2 cellular contexts compared by ENCODE assay signal in the genomic region with DNA sequence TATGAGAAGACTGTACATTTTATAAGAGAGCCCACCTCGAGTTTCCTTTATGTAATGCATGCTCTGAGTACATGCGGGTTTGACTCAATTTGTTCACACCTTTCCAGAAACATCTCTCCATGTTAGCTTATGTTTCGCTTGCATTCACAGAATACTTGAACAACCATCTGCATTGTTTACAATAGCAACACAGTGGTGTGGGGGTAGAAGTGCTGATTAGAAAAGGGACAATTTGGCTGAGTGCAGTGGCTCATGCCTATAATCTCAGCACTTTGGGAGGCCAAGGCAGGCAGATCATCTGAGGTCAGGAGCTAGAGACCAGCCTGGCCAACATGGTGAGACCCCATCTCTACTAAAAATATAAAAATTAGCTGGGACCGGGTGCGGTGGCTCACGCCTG.
TF ChIP-seq lines count a peak whose summit lies in the region.

No MANE protein-coding gene starts in this region.

TF ChIP-seq in HCT116, 20 proteins besides CTCF, POLR2A, EP300 and RAD21 (continued from another document):
- TF ChIP-seq ATF3 (IDR thresholded peaks at IDR 0.05) = no peak
- no peak for TF ChIP-seq ZNF274 (IDR thresholded peaks at IDR 0.05; ENCODE audit: low read depth, low read length)
- no peak for TF ChIP-seq EZH2phosphoT487 (IDR thresholded peaks at IDR 0.05; ENCODE audit: borderline replicate concordance)
- no peak for TF ChIP-seq ELF1 (IDR thresholded peaks at IDR 0.05; ENCODE audit: borderline replicate concordance, low read depth)
- TF ChIP-seq, protein P1, sequence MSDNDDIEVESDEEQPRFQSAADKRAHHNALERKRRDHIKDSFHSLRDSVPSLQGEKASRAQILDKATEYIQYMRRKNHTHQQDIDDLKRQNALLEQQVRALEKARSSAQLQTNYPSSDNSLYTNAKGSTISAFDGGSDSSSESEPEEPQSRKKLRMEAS (IDR thresholded peaks at IDR 0.05) = no peak
TF ChIP-seq in HCT116: peak in this region for 0.

TF ChIP-seq in K562, 482 proteins besides CTCF, POLR2A, EP300 and RAD21 (continued from another document):
- no peak for TF ChIP-seq YY1 (IDR thresholded peaks at IDR 0.05; ENCODE audit: borderline replicate concordance in 1 of 3, control insufficient read depth in 1 of 3, extremely low read depth in 1 of 3, insufficient read depth in 3 of 3, insufficient read length in 1 of 3, insufficient replicate concordance in 2 of 3, low read depth in 1 of 3, low read length in 2 of 3)
- no peak for TF ChIP-seq GABPB2 (CRISPR knock-in tag; conservative IDR thresholded peaks at IDR 0.05)
- no peak for TF ChIP-seq THRB (CRISPR knock-in tag; conservative IDR thresholded peaks at IDR 0.05)
- TF ChIP-seq, protein P2, sequence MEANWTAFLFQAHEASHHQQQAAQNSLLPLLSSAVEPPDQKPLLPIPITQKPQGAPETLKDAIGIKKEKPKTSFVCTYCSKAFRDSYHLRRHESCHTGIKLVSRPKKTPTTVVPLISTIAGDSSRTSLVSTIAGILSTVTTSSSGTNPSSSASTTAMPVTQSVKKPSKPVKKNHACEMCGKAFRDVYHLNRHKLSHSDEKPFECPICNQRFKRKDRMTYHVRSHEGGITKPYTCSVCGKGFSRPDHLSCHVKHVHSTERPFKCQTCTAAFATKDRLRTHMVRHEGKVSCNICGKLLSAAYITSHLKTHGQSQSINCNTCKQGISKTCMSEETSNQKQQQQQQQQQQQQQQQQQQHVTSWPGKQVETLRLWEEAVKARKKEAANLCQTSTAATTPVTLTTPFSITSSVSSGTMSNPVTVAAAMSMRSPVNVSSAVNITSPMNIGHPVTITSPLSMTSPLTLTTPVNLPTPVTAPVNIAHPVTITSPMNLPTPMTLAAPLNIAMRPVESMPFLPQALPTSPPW (CRISPR knock-in tag; IDR thresholded peaks at IDR 0.05) = no peak
- TF ChIP-seq, protein P3, sequence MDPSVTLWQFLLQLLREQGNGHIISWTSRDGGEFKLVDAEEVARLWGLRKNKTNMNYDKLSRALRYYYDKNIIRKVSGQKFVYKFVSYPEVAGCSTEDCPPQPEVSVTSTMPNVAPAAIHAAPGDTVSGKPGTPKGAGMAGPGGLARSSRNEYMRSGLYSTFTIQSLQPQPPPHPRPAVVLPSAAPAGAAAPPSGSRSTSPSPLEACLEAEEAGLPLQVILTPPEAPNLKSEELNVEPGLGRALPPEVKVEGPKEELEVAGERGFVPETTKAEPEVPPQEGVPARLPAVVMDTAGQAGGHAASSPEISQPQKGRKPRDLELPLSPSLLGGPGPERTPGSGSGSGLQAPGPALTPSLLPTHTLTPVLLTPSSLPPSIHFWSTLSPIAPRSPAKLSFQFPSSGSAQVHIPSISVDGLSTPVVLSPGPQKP (CRISPR knock-in tag; IDR thresholded peaks at IDR 0.05) = no peak
- no peak for TF ChIP-seq POLR2AphosphoS2 (IDR thresholded peaks at IDR 0.05; ENCODE audit: low read length)
- TF ChIP-seq ZNF584 (CRISPR knock-in tag; IDR thresholded peaks at IDR 0.05; ENCODE audit: low read depth) = no peak
- TF ChIP-seq EGR1 (conservative IDR thresholded peaks at IDR 0.05) = peak; percentile 43
- TF ChIP-seq ATF3 (IDR thresholded peaks at IDR 0.05) = peak; percentile 66
- no peak for TF ChIP-seq ATF3 (CRISPR knock-in tag; conservative IDR thresholded peaks at IDR 0.05)
- TF ChIP-seq ARID1B (IDR thresholded peaks at IDR 0.05) = peak; percentile 59
- peak; percentile 68 for TF ChIP-seq DPF2 (IDR thresholded peaks at IDR 0.05)
- 0 out of 2 replicates have a peak, but pooled peaks have one; percentile 13 for TF ChIP-seq L3MBTL2 (IDR thresholded peaks at IDR 0.05)
- TF ChIP-seq, protein P4, sequence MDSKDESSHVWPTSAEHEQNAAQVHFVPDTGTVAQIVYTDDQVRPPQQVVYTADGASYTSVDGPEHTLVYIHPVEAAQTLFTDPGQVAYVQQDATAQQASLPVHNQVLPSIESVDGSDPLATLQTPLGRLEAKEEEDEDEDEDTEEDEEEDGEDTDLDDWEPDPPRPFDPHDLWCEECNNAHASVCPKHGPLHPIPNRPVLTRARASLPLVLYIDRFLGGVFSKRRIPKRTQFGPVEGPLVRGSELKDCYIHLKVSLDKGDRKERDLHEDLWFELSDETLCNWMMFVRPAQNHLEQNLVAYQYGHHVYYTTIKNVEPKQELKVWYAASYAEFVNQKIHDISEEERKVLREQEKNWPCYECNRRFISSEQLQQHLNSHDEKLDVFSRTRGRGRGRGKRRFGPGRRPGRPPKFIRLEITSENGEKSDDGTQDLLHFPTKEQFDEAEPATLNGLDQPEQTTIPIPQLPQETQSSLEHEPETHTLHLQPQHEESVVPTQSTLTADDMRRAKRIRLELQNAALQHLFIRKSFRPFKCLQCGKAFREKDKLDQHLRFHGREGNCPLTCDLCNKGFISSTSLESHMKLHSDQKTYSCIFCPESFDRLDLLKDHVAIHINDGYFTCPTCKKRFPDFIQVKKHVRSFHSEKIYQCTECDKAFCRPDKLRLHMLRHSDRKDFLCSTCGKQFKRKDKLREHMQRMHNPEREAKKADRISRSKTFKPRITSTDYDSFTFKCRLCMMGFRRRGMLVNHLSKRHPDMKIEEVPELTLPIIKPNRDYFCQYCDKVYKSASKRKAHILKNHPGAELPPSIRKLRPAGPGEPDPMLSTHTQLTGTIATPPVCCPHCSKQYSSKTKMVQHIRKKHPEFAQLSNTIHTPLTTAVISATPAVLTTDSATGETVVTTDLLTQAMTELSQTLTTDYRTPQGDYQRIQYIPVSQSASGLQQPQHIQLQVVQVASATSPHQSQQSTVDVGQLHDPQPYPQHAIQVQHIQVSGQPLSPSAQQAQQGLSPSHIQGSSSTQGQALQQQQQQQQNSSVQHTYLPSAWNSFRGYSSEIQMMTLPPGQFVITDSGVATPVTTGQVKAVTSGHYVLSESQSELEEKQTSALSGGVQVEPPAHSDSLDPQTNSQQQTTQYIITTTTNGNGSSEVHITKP (IDR thresholded peaks at IDR 0.05; ENCODE audit: partially characterized antibody) = no peak
- peak; percentile 61; the same call in 1 of the 2 replicates for TF ChIP-seq JUND (IDR thresholded peaks at IDR 0.05; ENCODE audit: borderline replicate concordance, low read depth, low read length)
- peak; percentile 47; the same call in 1 of the 3 replicates for TF ChIP-seq JUND (tag; IDR thresholded peaks at IDR 0.05; ENCODE audit: borderline replicate concordance, low read depth, low read length)
- TF ChIP-seq, protein P5, sequence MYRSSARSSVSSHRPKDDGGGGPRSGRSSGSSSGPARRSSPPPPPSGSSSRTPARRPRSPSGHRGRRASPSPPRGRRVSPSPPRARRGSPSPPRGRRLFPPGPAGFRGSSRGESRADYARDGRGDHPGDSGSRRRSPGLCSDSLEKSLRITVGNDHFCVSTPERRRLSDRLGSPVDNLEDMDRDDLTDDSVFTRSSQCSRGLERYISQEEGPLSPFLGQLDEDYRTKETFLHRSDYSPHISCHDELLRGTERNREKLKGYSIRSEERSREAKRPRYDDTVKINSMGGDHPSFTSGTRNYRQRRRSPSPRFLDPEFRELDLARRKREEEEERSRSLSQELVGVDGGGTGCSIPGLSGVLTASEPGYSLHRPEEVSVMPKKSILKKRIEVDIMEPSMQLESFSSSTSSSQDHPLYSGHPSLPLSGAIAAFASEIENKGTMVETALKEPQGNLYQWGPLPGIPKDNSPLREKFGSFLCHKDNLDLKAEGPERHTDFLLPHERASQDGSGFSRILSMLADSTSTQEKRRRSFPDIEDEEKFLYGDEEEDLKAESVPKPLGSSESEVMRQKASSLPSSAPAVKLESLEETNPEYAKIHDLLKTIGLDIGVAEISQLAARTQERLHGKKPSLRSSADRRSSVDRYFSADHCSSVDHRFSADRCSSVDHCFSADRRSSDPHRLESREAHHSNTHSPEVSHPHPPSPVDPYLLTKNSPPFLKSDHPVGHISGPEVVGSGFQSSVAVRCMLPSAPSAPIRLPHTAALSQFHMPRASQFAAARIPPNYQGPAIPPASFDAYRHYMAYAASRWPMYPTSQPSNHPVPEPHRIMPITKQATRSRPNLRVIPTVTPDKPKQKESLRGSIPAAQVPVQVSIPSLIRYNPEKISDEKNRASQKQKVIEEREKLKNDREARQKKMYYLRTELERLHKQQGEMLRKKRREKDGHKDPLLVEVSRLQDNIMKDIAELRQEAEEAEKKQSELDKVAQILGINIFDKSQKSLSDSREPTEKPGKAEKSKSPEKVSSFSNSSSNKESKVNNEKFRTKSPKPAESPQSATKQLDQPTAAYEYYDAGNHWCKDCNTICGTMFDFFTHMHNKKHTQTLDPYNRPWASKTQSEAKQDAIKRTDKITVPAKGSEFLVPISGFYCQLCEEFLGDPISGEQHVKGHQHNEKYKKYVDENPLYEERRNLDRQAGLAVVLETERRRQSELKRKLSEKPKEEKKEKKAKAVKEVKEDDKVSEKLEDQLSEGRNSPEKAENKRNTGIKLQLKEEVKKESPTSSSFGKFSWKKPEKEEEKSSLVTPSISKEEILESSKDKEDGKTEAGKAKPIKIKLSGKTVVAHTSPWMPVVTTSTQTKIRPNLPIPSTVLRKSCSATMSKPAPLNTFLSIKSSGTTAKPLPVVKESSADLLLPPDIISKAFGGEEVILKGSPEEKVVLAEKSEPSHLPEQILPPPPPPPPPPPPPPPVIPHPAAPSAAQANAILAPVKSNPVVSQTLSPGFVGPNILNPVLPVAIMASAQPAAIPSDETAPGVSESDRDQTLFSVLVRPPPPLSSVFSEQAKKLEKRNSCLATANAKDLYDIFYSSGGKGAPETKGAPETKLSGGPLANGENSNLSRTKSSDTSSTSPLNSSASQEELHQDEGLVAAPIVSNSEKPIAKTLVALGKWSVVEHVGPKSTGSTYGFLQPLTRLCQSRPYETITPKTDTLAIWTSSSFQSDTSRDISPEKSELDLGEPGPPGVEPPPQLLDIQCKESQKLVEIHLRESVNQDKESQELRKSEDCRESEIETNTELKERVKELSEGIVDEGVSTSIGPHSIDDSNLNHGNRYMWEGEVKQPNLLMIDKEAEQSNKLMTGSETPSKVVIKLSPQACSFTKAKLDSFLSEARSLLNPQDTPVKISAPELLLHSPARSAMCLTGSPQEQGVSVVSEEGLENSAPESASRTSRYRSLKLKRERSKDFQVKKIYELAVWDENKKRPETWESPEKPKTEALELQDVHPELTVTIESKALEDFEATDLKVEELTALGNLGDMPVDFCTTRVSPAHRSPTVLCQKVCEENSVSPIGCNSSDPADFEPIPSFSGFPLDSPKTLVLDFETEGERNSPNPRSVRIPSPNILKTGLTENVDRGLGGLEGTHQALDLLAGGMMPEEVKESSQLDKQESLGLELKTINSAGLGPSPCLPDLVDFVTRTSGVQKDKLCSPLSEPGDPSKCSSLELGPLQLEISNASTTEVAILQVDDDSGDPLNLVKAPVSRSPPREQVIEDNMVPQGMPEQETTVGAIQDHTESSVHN (IDR thresholded peaks at IDR 0.05; ENCODE audit: borderline replicate concordance in 1 of 2, low read depth in 1 of 2) = no peak
- no peak for TF ChIP-seq STAT5A (IDR thresholded peaks at IDR 0.05; ENCODE audit: borderline replicate concordance, low read length)
- TF ChIP-seq, protein P6, sequence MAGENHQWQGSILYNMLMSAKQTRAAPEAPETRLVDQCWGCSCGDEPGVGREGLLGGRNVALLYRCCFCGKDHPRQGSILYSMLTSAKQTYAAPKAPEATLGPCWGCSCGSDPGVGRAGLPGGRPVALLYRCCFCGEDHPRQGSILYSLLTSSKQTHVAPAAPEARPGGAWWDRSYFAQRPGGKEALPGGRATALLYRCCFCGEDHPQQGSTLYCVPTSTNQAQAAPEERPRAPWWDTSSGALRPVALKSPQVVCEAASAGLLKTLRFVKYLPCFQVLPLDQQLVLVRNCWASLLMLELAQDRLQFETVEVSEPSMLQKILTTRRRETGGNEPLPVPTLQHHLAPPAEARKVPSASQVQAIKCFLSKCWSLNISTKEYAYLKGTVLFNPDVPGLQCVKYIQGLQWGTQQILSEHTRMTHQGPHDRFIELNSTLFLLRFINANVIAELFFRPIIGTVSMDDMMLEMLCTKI (IDR thresholded peaks at IDR 0.05; ENCODE audit: partially characterized antibody) = no peak
- TF ChIP-seq TAF1 (IDR thresholded peaks at IDR 0.05; ENCODE audit: control insufficient read depth, extremely low read depth, insufficient read depth, low read length, severe bottlenecking) = no peak
- no peak for TF ChIP-seq ZNF165 (CRISPR knock-in tag; IDR thresholded peaks at IDR 0.05; ENCODE audit: borderline replicate concordance)
- no peak for TF ChIP-seq TCF7 (IDR thresholded peaks at IDR 0.05; ENCODE audit: borderline replicate concordance)
- TF ChIP-seq SMARCC2 (IDR thresholded peaks at IDR 0.05; ENCODE audit: low read depth) = no peak
- peak in 1 of 2 experiments; percentile 16; a peak in 1 of 4 replicates for TF ChIP-seq RCOR1 (IDR thresholded peaks at IDR 0.05; ENCODE audit: borderline replicate concordance in 1 of 2, low read depth in 2 of 2, low read length in 2 of 2)
- 0 out of 2 replicates have a peak, but pooled peaks have one; percentile 41 for TF ChIP-seq CBFA2T3 (IDR thresholded peaks at IDR 0.05)
- TF ChIP-seq FOSL1 (tag; conservative IDR thresholded peaks at IDR 0.05) = peak; percentile 53
